In genomic region chr6:41424370-41425058, GRCh38 we compare ENCODE assay signal across 8 cellular contexts.
A peak's percentile ranks its signal among the peaks of the same experiment; 100 is the strongest.
DNase-seq lines count a peak whose midpoint lies in the region; ATAC-seq, FAIRE-seq and TF ChIP-seq lines count a peak whose summit lies in the region.

No MANE protein-coding gene starts in this region.

- H3K27me3 ChIP-seq in RWPE2 (ENCODE audit: insufficient read depth, poor library complexity, severe bottlenecking) = peaks cover 23% of the 10 kb centered on the region
- peaks cover 63% of the 10 kb centered on the region for H3K27me3 ChIP-seq in osteoblast (ENCODE audit: insufficient read depth, low read length)
- no peaks in the 10 kb centered on the region for H3K27me3 ChIP-seq in thoracic aorta (replicated peaks; ENCODE audit: insufficient read depth)

- peak; percentile 84 for FAIRE-seq in G401.6 (lab: Jason Lieb, UNC)

- H3K27ac ChIP-seq in RWPE2 (ENCODE audit: poor library complexity, severe bottlenecking) (no peak overlapping the region), osteoblast (ENCODE audit: low read depth, low read length) (no peak overlapping the region), thoracic aorta (no peak overlapping the region)

- no peaks in the 10 kb centered on the region for H4K20me1 ChIP-seq in osteoblast (ENCODE audit: insufficient read depth, low read length)

- H3K79me2 ChIP-seq in osteoblast (ENCODE audit: insufficient read depth, low read length) = no peaks in the 10 kb centered on the region

- DNase-seq in RWPE2 (ENCODE audit: low spot score) (no peak), foreskin fibroblast (peak; percentile 68 to 89), osteoblast (ENCODE audit: insufficient read length, low spot score, missing footprints) (peak; percentile 97), thoracic aorta (ENCODE audit: low spot score) (peak; percentile 70)
- peak; percentile 57 to 72 for DNase-seq in activated T-helper 1 cell treated with anti-CD3 and anti-CD28 coated beads, Interleukin-2, amount 50 U/mL, for 16 hours (ENCODE audit: low read depth in 1 of 2, low spot score in 1 of 2)

- H2AFZ ChIP-seq in osteoblast (ENCODE audit: low read length) = no peak overlapping the region

- no peaks in the 10 kb centered on the region for H3K9me3 ChIP-seq in RWPE2 (ENCODE audit: severe bottlenecking)
- peaks cover 1% of the 10 kb centered on the region for H3K9me3 ChIP-seq in osteoblast (ENCODE audit: low read depth, low read length)
- H3K9me3 ChIP-seq in thoracic aorta = no peaks in the 10 kb centered on the region

- H3K4me2 ChIP-seq in osteoblast (ENCODE audit: insufficient read depth, low read length) = no peak overlapping the region

- ATAC-seq in RWPE2 (ENCODE audit: low read depth) (peak; percentile 59), thoracic aorta (ENCODE audit: insufficient number of reproducible peaks, low FRiP score, low read depth) (no peak), GM19324 (IDR thresholded peaks at IDR 0.05; ENCODE audit: low FRiP score, unreplicated experiment) (no peak)

- no peaks in the 10 kb centered on the region for H3K36me3 ChIP-seq in RWPE2 (ENCODE audit: low read depth)
- H3K36me3 ChIP-seq in osteoblast (ENCODE audit: insufficient read depth, low read length) = no peaks in the 10 kb centered on the region
- no peaks in the 10 kb centered on the region for H3K36me3 ChIP-seq in thoracic aorta

- TF ChIP-seq CTCF in LNCAP (IDR thresholded peaks at IDR 0.05) = peak; percentile 76
- peak; percentile 84 for TF ChIP-seq CTCF in RWPE2 (IDR thresholded peaks at IDR 0.05; ENCODE audit: poor library complexity, severe bottlenecking)
- TF ChIP-seq CTCF in foreskin fibroblast (IDR thresholded peaks at IDR 0.05; ENCODE audit: low read depth, low read length) = peak; percentile 80
- TF ChIP-seq CTCF in osteoblast (IDR thresholded peaks at IDR 0.05; ENCODE audit: extremely low read depth, low read depth, low read length) = peak; percentile 92
- TF ChIP-seq CTCF in thoracic aorta (IDR thresholded peaks at IDR 0.05) = peak; percentile 89

- H3K4me1 ChIP-seq in RWPE2 (ENCODE audit: insufficient read depth, poor library complexity, severe bottlenecking) (peaks cover 3% of the 10 kb centered on the region), osteoblast (ENCODE audit: insufficient read depth, low read length) (peaks cover 10% of the 10 kb centered on the region), thoracic aorta (ENCODE audit: control insufficient read depth in 1 of 2, low read depth in 2 of 2) (peaks cover 10 to 23% of the 10 kb centered on the region in 2 donors)

- H3K4me3 ChIP-seq in RWPE2 (ENCODE audit: severe bottlenecking) (no peak overlapping the region), foreskin fibroblast (ENCODE audit: low read depth in 1 of 2, low read length in 2 of 2) (no peak overlapping the region), osteoblast (ENCODE audit: insufficient read depth, low read length) (no peak overlapping the region), thoracic aorta (no peak overlapping the region)
